In genomic region chr16:10647264-10647720, GRCh38 we compare ENCODE assay signal across 25 cellular contexts. TPM values are rescaled to one million over a fixed set of nuclear protein-coding genes. Genes with fewer than 3 reads are reported as not detected.
"Had no signal": no experiment of that assay in that cellular context is flagged by ENCODE, and none has a peak within 500 bp of the region (broad histone marks: within the 10 kb centered on the region; RNA-seq: fewer than 3 reads in every experiment).

No MANE protein-coding gene starts in this region.

- H3K4me1 Mint-ChIP-seq: activated CD4-positive, alpha-beta memory T cell treated with anti-CD3 and anti-CD28 coated beads, Interleukin-2, amount 10 ng/mL, durations not matched to agents 7 days and 5 days; activated CD4-positive, alpha-beta T cell treated with anti-CD3 and anti-CD28 coated beads for 36 hours; activated T-helper 17 cell treated with anti-CD3 and anti-CD28 coated beads, Interleukin-2, amount 50 U/mL, for 72 hours; T-helper 17 cell had no signal

- H3K27ac ChIP-seq: brain microvascular endothelial cell, cardiac muscle cell, PC-9 had no signal

- ATAC-seq: activated CD4-positive, alpha-beta T cell treated with anti-CD3 and anti-CD28 coated beads for 36 hours; activated T-helper 17 cell treated with anti-CD3 and anti-CD28 coated beads, Interleukin-2, amount 50 U/mL, for 72 hours; T-helper 17 cell had no signal

- H2AFZ ChIP-seq: PC-9 had no signal

- H3K4me3 Mint-ChIP-seq: activated CD4-positive, alpha-beta memory T cell treated with anti-CD3 and anti-CD28 coated beads, Interleukin-2, amount 10 ng/mL, durations not matched to agents 7 days and 5 days; activated CD4-positive, alpha-beta T cell treated with anti-CD3 and anti-CD28 coated beads for 36 hours; activated naive CD4-positive, alpha-beta T cell treated with anti-CD3 and anti-CD28 coated beads for 36 hours; activated naive CD8-positive, alpha-beta T cell; activated T-helper 17 cell treated with anti-CD3 and anti-CD28 coated beads, Interleukin-2, amount 50 U/mL, for 72 hours; T-helper 17 cell had no signal

- H3K36me3 ChIP-seq: brain microvascular endothelial cell, cardiac muscle cell had no signal

- H3K27me3 ChIP-seq: brain microvascular endothelial cell, cardiac muscle cell had no signal

- H3K27me3 Mint-ChIP-seq: activated CD4-positive, alpha-beta memory T cell treated with anti-CD3 and anti-CD28 coated beads, Interleukin-2, amount 10 ng/mL, durations not matched to agents 7 days and 5 days; activated CD4-positive, alpha-beta T cell treated with anti-CD3 and anti-CD28 coated beads for 36 hours; activated naive CD8-positive, alpha-beta T cell had no signal

- FAIRE-seq: TTC549 had no signal

- DNase-seq: activated CD4-positive, alpha-beta memory T cell treated with anti-CD3 and anti-CD28 coated beads, Interleukin-2, amount 10 ng/mL, durations not matched to agents 7 days and 5 days; activated CD4-positive, alpha-beta T cell treated with anti-CD3 and anti-CD28 coated beads for 36 hours; activated CD4-positive, alpha-beta T cell treated with anti-CD3 and anti-CD28 coated beads, Interleukin-2, amount 50 U/mL, for 1 hour; activated CD4-positive, CD25-positive, alpha-beta regulatory T cell; activated gamma-delta T cell; activated naive CD4-positive, alpha-beta T cell treated with anti-CD3 and anti-CD28 coated beads for 36 hours; activated T-cell treated with anti-CD3 and anti-CD28 coated beads for 4 hours; activated T-cell treated with anti-CD3 and anti-CD28 coated beads, Interleukin-2, amount 50 U/mL, for 48 hours; brain microvascular endothelial cell; NCI-H1048; NCI-H146; NCI-H187 treated with DMSO at 0.1 percent for 48 hours; NCI-H2081 treated with DMSO at 0.1 percent for 48 hours; NCI-H446; NCI-H524; PC-9; SHP77 treated with DMSO at 0.1 percent for 48 hours; T-helper 17 cell; T1000 had no signal

- H3K4me3 ChIP-seq: cardiac muscle cell, PC-9 had no signal

- H3K4me2 ChIP-seq: PC-9 had no signal

- H3K9me3 Mint-ChIP-seq: activated CD4-positive, alpha-beta memory T cell treated with anti-CD3 and anti-CD28 coated beads, Interleukin-2, amount 10 ng/mL, durations not matched to agents 7 days and 5 days; activated naive CD4-positive, alpha-beta T cell treated with anti-CD3 and anti-CD28 coated beads for 36 hours; activated T-helper 17 cell treated with anti-CD3 and anti-CD28 coated beads, Interleukin-2, amount 50 U/mL, for 72 hours had no signal

- H3K36me3 Mint-ChIP-seq: activated naive CD8-positive, alpha-beta T cell had no signal

- H3K27ac Mint-ChIP-seq: activated CD4-positive, alpha-beta memory T cell treated with anti-CD3 and anti-CD28 coated beads, Interleukin-2, amount 10 ng/mL, durations not matched to agents 7 days and 5 days; activated CD4-positive, alpha-beta T cell treated with anti-CD3 and anti-CD28 coated beads for 36 hours; activated naive CD4-positive, alpha-beta T cell treated with anti-CD3 and anti-CD28 coated beads for 36 hours; activated naive CD8-positive, alpha-beta T cell; activated T-helper 17 cell treated with anti-CD3 and anti-CD28 coated beads, Interleukin-2, amount 50 U/mL, for 72 hours; T-helper 17 cell had no signal

RNA-seq across cellular contexts. Expression of gene TEKT5, which starts 47.4 kb away (rescaled TPM):
- total RNA-seq: activated CD4-positive, alpha-beta memory T cell treated with anti-CD3 and anti-CD28 coated beads, Interleukin-2, amount 10 ng/mL, durations not matched to agents 7 days and 5 days; activated CD8-positive, alpha-beta memory T cell treated with anti-CD3 and anti-CD28 coated beads for 36 hours; LHCN-M2; PC-9; T-helper 17 cell had no signal
